In the genomic region with DNA sequence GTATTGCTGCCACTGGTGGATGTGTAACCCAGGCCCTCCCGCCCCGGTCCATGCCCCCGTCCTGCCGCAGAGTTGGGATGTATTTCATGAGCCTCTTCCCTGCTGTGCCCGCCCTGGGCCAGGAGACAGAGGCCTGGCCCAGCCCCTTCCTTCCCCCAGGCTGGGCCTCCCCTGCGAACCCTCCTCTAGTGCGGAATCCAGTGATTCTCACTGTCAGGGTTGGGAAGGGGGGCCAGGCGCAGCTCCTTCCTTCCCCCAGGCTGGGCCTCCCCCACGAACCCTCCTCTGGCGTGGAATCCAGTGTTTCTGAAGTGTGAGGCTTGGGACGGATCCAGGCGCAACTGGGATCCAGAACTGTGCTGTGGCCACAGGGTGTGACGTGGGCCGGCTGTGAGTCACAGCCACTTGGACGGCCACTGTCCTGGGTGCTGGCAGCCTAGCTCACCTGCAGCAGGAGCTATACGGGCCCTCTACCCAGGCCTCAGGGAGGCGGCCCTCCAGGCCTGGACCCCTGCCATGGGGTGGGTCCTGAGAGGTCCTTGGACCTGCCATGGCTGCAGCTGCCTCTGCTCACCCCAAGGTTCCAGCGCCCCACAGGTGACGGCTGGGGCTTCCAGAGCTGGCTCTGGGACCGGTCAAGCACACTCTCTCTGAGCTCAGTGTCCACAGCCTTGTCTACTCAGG, we compare ENCODE assay signal across 19 cellular contexts. TPM values are rescaled to one million over a fixed set of nuclear protein-coding genes. Genes with fewer than 3 reads are reported as not detected.
DNase-seq lines count a peak whose midpoint lies in the region; ATAC-seq, FAIRE-seq and TF ChIP-seq lines count a peak whose summit lies in the region.
"Had no signal": no experiment of that assay in that cellular context is flagged by ENCODE, and none has a peak within 500 bp of the region (broad histone marks: within the 10 kb centered on the region; RNA-seq: fewer than 3 reads in every experiment).

No MANE protein-coding gene starts in this region.

- H3K4me3 ChIP-seq in adrenal gland (no peak overlapping the region), heart right ventricle (no peak overlapping the region), ovary (no peak overlapping the region)

- no peak for FAIRE-seq in HTR-8/SVneo (lab: Jason Lieb, UNC)

- peaks cover 3% of the 10 kb centered on the region for H3K27me3 ChIP-seq in adrenal gland
- H3K27me3 ChIP-seq in heart right ventricle = peaks cover 0 to 31% (median 10%) of the 10 kb centered on the region in 7 donors
- H3K27me3 ChIP-seq in ovary = no peaks in the 10 kb centered on the region

- ATAC-seq in heart right ventricle = peak; percentile 56 to 92 (median 68)
- no peak for ATAC-seq in HG02763 (IDR thresholded peaks at IDR 0.05; ENCODE audit: unreplicated experiment)
- ATAC-seq: activated CD8-positive, alpha-beta T cell treated with anti-CD3 and anti-CD28 coated beads, Interleukin-2, amount 10 ng/mL, durations not matched to agents 7 days and 5 days had no signal

- DNase-seq in Daoy (ENCODE audit: low read depth) (peak; percentile 47), adrenal gland (peak in 4 of 7 donors; percentile 37 to 62 (median 46)), heart right ventricle (peak; percentile 57 to 75), ovary (peak; percentile 73 to 86 (median 81)), NCI-H2081 (lab: John Stamatoyannopoulos, UW) (no peak), NCI-H1930 (lab: John Stamatoyannopoulos, UW) (no peak), HTR-8/SVneo (ENCODE audit: insufficient read length, low spot score) (no peak)
- DNase-seq: activated CD8-positive, alpha-beta T cell treated with anti-CD3 and anti-CD28 coated beads, Interleukin-2, amount 10 ng/mL, durations not matched to agents 7 days and 5 days; activated gamma-delta T cell treated with Interleukin-2 at 50 U/mL for 16 hours; CD4-positive, CD25-positive, alpha-beta regulatory T cell; cerebellar nuclear complex; KG1; NCI-H1436; NCI-H524 treated with DMSO at 0.1 percent for 48 hours; stimulated activated naive CD4-positive, alpha-beta T cell had no signal

- H3K4me1 ChIP-seq in adrenal gland (replicated peaks in 1 of 2) (no peaks in the 10 kb centered on the region), heart right ventricle (peaks cover 0 to 10% (median 0%) of the 10 kb centered on the region in 9 donors), ovary (ENCODE audit: insufficient read depth) (no peaks in the 10 kb centered on the region)

- TF ChIP-seq EP300 in ovary (IDR thresholded peaks at IDR 0.05) = no peak

- H3K9me3 ChIP-seq in adrenal gland (replicated peaks in 1 of 3) (no peaks in the 10 kb centered on the region), heart right ventricle (peaks cover 0 to under 1% (median 0%) of the 10 kb centered on the region in 11 donors), ovary (no peaks in the 10 kb centered on the region)

- H3K27ac ChIP-seq in adrenal gland (no peak overlapping the region), heart right ventricle (no peak overlapping the region), ovary (peak overlapping the region in 1 of 2 donors; percentile 2)

- TF ChIP-seq POLR2A in adrenal gland (IDR thresholded peaks at IDR 0.05) = no peak
- TF ChIP-seq POLR2A in ovary (IDR thresholded peaks at IDR 0.05) = no peak

- intact Hi-C loops in adrenal gland (cut with DNase I) = no loop called here
- intact Hi-C loops in heart right ventricle (cut with DNase I) = no loop called here
- intact Hi-C loops in ovary (cut with DNase I) = no loop called here

- no peak for TF ChIP-seq CTCF in adrenal gland (IDR thresholded peaks at IDR 0.05)
- TF ChIP-seq CTCF in heart right ventricle (IDR thresholded peaks at IDR 0.05) = no peak
- no peak for TF ChIP-seq CTCF in ovary (IDR thresholded peaks at IDR 0.05)

- 59 to 76% (median 66%) methylated on average over 9 to 20 of the region's 20 CpGs for WGBS in adrenal gland, 4 donors
- WGBS in heart right ventricle, 2 donors = 54 to 62% methylated on average over 19 to 20 of the region's 20 CpGs
- 29 to 45% (median 41%) methylated on average over 16 to 20 of the region's 20 CpGs for WGBS in ovary, 3 donors

- H3K36me3 ChIP-seq in adrenal gland (replicated peaks in 1 of 2) (no peaks in the 10 kb centered on the region), heart right ventricle (no peaks in the 10 kb centered on the region), ovary (no peaks in the 10 kb centered on the region)

RNA-seq across cellular contexts. Expression of a gene that starts 28.3 kb away (rescaled TPM):
- 0.97 and 1.3 TPM in 2 replicates for total RNA-seq in Daoy (2014; rRNA removed; shearing (Covaris generic))
- under 1 TPM in 3 of 8 donors, not detected in 5; 0.09 to 0.18 (median 0.11) TPM for total RNA-seq in adrenal gland
- polyA plus RNA-seq in adrenal gland = under 1 TPM in 2 of 3 donors, not detected in 1; 0.34 to 0.97 TPM
- under 1 TPM in 2 of 10 donors, not detected in 8; 0.26 to 0.30 TPM for total RNA-seq in heart right ventricle
- not detected for polyA plus RNA-seq in heart right ventricle
- under 1 TPM in 3 of 7 donors, not detected in 4; 0.17 to 0.54 (median 0.33) TPM for total RNA-seq in ovary
- polyA plus RNA-seq in ovary = under 1 TPM in 1 of 2 donors, not detected in 1; 0.10 TPM
- total RNA-seq: activated CD8-positive, alpha-beta T cell treated with anti-CD3 and anti-CD28 coated beads, Interleukin-2, amount 10 ng/mL, durations not matched to agents 7 days and 5 days; epithelial cell of proximal tubule; G401; renal cortical epithelial cell had no signal
- polyA plus RNA-seq: CD4-positive, CD25-positive, alpha-beta regulatory T cell had no signal

RNA-seq across cellular contexts. Expression of a gene that starts 39.9 kb away (rescaled TPM):
- total RNA-seq in Daoy (2014; rRNA removed; shearing (Covaris generic)) = not detected in 2 replicates
- total RNA-seq in adrenal gland (under 1 TPM in 3 of 8 donors, not detected in 5; 0.10 to 0.57 (median 0.46) TPM), heart right ventricle (1 to 10 TPM in 4 of 10 donors, under 1 TPM in 2, not detected in 4; 0.38 to 1.5 (median 1.1) TPM), ovary (1 to 10 TPM in 3 of 7 donors, under 1 TPM in 3, not detected in 1; 0.15 to 2.9 (median 0.77) TPM)
- polyA plus RNA-seq in adrenal gland (under 1 TPM; 0.20 to 0.32 (median 0.26) TPM), heart right ventricle (under 1 TPM; 0.06 to 0.22 TPM), ovary (under 1 TPM in 1 of 2 donors, not detected in 1; 0.06 TPM)
- total RNA-seq: activated CD8-positive, alpha-beta T cell treated with anti-CD3 and anti-CD28 coated beads, Interleukin-2, amount 10 ng/mL, durations not matched to agents 7 days and 5 days; CD4-positive, CD25-positive, alpha-beta regulatory T cell; epithelial cell of proximal tubule; renal cortical epithelial cell had no signal
- polyA plus RNA-seq: CD4-positive, CD25-positive, alpha-beta regulatory T cell had no signal

RNA-seq across cellular contexts. Expression of a gene that starts 48.7 kb away (rescaled TPM):
- total RNA-seq in Daoy (2014; rRNA removed; shearing (Covaris generic)) = 79.6 and 85.6 TPM in 2 replicates
- 10 to 100 TPM; 13.0 to 94.8 (median 61.5) TPM for total RNA-seq in adrenal gland
- 100 to 1,000 TPM in 2 of 3 donors, 10 to 100 TPM in 1; 17.0 to 286 (median 123) TPM for polyA plus RNA-seq in adrenal gland
- total RNA-seq in heart right ventricle = 10 to 100 TPM; 20.4 to 40.4 (median 28.4) TPM
- polyA plus RNA-seq in heart right ventricle = 10 to 100 TPM; 46.2 to 72.6 TPM
- 10 to 100 TPM; 40.2 to 80.2 (median 74.8) TPM for total RNA-seq in ovary
- polyA plus RNA-seq in ovary = 10 to 100 TPM; 18.9 to 59.5 TPM

Comparison
In these comparisons a context has a peak if more than half of its experiments do, and no peak if none do; other contexts are left out.
1. DNase-seq: peak in Daoy (single experiment), adrenal gland (4 of 7), heart right ventricle (2 of 2) and ovary (5 of 5); none in NCI-H2081 (0 of 2), NCI-H1930 (0 of 2) and HTR-8/SVneo (single experiment).